Comparison of ENCODE assay signal across 10 cellular contexts in genomic region chr18:2959341-2959740, GRCh38. TPM values are rescaled to one million over a fixed set of nuclear protein-coding genes. Genes with fewer than 3 reads are reported as not detected.
DNase-seq lines count a peak whose midpoint lies in the region; ATAC-seq and TF ChIP-seq lines count a peak whose summit lies in the region.
"Had no signal": no experiment of that assay in that cellular context is flagged by ENCODE, and none has a peak within 500 bp of the region (broad histone marks: within the 10 kb centered on the region; RNA-seq: fewer than 3 reads in every experiment).

No MANE protein-coding gene starts in this region.

- H3K9me3 ChIP-seq in right lobe of liver, result no peaks in the 10 kb centered on the region
- H3K9me3 ChIP-seq in thyroid gland, result no peaks in the 10 kb centered on the region

- no peak overlapping the region for H3K4me3 ChIP-seq in right lobe of liver
- H3K4me3 ChIP-seq in thyroid gland (replicated peaks in 1 of 3), result no peak overlapping the region

- H3K4me3 Mint-ChIP-seq in activated naive CD4-positive, alpha-beta T cell treated with anti-CD3 and anti-CD28 coated beads for 36 hours, result peak overlapping the region; percentile 58
- peak overlapping the region; percentile 65 for H3K4me3 Mint-ChIP-seq in activated CD8-positive, alpha-beta T cell treated with anti-CD3 and anti-CD28 coated beads for 36 hours

- peaks cover 0 to 26% (median 7%) of the 10 kb centered on the region in 4 donors for H3K36me3 ChIP-seq in right lobe of liver
- H3K36me3 ChIP-seq in thyroid gland, result no peaks in the 10 kb centered on the region

- H3K36me3 Mint-ChIP-seq in activated naive CD4-positive, alpha-beta T cell treated with anti-CD3 and anti-CD28 coated beads for 36 hours (ENCODE audit: low read depth), result peaks cover 35% of the 10 kb centered on the region
- peaks cover 65% of the 10 kb centered on the region for H3K36me3 Mint-ChIP-seq in activated CD8-positive, alpha-beta T cell treated with anti-CD3 and anti-CD28 coated beads for 36 hours (ENCODE audit: low read depth)

- no peaks in the 10 kb centered on the region for H3K27me3 ChIP-seq in right lobe of liver
- no peaks in the 10 kb centered on the region for H3K27me3 ChIP-seq in thyroid gland

- peak overlapping the region; percentile 100 for H3K27ac Mint-ChIP-seq in activated naive CD4-positive, alpha-beta T cell treated with anti-CD3 and anti-CD28 coated beads for 36 hours
- peak overlapping the region; percentile 99 for H3K27ac Mint-ChIP-seq in activated CD8-positive, alpha-beta T cell treated with anti-CD3 and anti-CD28 coated beads for 36 hours

- intact Hi-C loops in activated naive CD4-positive, alpha-beta T cell treated with anti-CD3 and anti-CD28 coated beads for 36 hours (cut with micrococcal nuclease), result no loop called here
- intact Hi-C loops in activated CD8-positive, alpha-beta T cell treated with anti-CD3 and anti-CD28 coated beads for 36 hours (cut with micrococcal nuclease), result loop anchor here (1.0 to 5.0 kb wide), 2 partner anchors 22 to 103 kb away; no protein-coding TSS in a partner anchor
- intact Hi-C loops in right lobe of liver (cut with DNase I), result no loop called here
- intact Hi-C loops in thyroid gland (cut with DNase I), result no loop called here

- H3K4me1 Mint-ChIP-seq in activated naive CD4-positive, alpha-beta T cell treated with anti-CD3 and anti-CD28 coated beads for 36 hours (ENCODE audit: low read depth), result peaks cover 88% of the 10 kb centered on the region
- peaks cover 83% of the 10 kb centered on the region for H3K4me1 Mint-ChIP-seq in activated CD8-positive, alpha-beta T cell treated with anti-CD3 and anti-CD28 coated beads for 36 hours (ENCODE audit: low read depth)

- TF ChIP-seq POLR2A in right lobe of liver (IDR thresholded peaks at IDR 0.05) (no peak), thyroid gland (IDR thresholded peaks at IDR 0.05) (no peak)

- POLR2A ChIA-PET in activated CD8-positive, alpha-beta T cell treated with anti-CD3 and anti-CD28 coated beads for 36 hours (lab: Charles Lee), result interaction anchor here (1.0 to 10.3 kb wide), 6 partner anchors 13 to 287 kb away, joined by 4 to 207 read pairs (median 16); no protein-coding TSS in a partner anchor

- WGBS in right lobe of liver (ENCODE audit: insufficient coverage, low coverage, low lambda C conversion rate, missing lambda C conversion rate), result 48% methylated on average over 2 of the region's 2 CpGs
- 55 to 70% methylated on average over 2 of the region's 2 CpGs for WGBS in thyroid gland, 2 donors

- no peak for TF ChIP-seq CTCF in activated CD8-positive, alpha-beta T cell treated with anti-CD3 and anti-CD28 coated beads for 36 hours (IDR thresholded peaks at IDR 0.05)
- TF ChIP-seq CTCF in right lobe of liver (IDR thresholded peaks at IDR 0.05) (no peak), thyroid gland (IDR thresholded peaks at IDR 0.05) (no peak)

- CTCF ChIA-PET in activated naive CD4-positive, alpha-beta T cell treated with anti-CD3 and anti-CD28 coated beads for 36 hours (lab: Charles Lee), result interaction anchor here (0.7 to 4.0 kb wide), 11 partner anchors 10 to 104 kb away, joined by 3 to 25 read pairs (median 5); no protein-coding TSS in a partner anchor
- CTCF ChIA-PET in activated CD8-positive, alpha-beta T cell treated with anti-CD3 and anti-CD28 coated beads for 36 hours (lab: Charles Lee), result interaction anchor here (1.0 to 10.1 kb wide), 6 partner anchors 13 to 103 kb away, joined by 3 to 152 read pairs (median 31); no protein-coding TSS in a partner anchor

- ATAC-seq in activated CD8-positive, alpha-beta T cell treated with anti-CD3 and anti-CD28 coated beads for 36 hours, result no peak
- ATAC-seq in right lobe of liver (no peak), HG03460 (IDR thresholded peaks at IDR 0.05; ENCODE audit: unreplicated experiment) (no peak)

- DNase-seq in activated naive CD4-positive, alpha-beta T cell treated with anti-CD3 and anti-CD28 coated beads for 36 hours, result no peak
- DNase-seq in activated naive CD4-positive, alpha-beta T cell (lab: John Stamatoyannopoulos, UW), result no peak
- DNase-seq in activated CD8-positive, alpha-beta T cell treated with anti-CD3 and anti-CD28 coated beads for 36 hours, result no peak
- no peak for DNase-seq in right lobe of liver
- DNase-seq in thyroid gland, result no peak
- DNase-seq in DMS79 treated with DMSO at 0.1 percent for 48 hours (lab: John Stamatoyannopoulos, UW), result no peak
- DNase-seq in GM03348 (ENCODE audit: low spot score), result no peak
- DNase-seq: kidney glomerular epithelial cell, NCI-H187 treated with DMSO at 0.1 percent for 48 hours had no signal

- no peaks in the 10 kb centered on the region for H3K27me3 Mint-ChIP-seq in activated naive CD4-positive, alpha-beta T cell treated with anti-CD3 and anti-CD28 coated beads for 36 hours (ENCODE audit: low read depth)
- H3K27me3 Mint-ChIP-seq in activated CD8-positive, alpha-beta T cell treated with anti-CD3 and anti-CD28 coated beads for 36 hours, result no peaks in the 10 kb centered on the region

- H3K27ac ChIP-seq in right lobe of liver (peak overlapping the region; percentile 49 to 86 (median 51)), thyroid gland (peak overlapping the region; percentile 56 to 83 (median 76))

- H3K9me3 Mint-ChIP-seq in activated naive CD4-positive, alpha-beta T cell treated with anti-CD3 and anti-CD28 coated beads for 36 hours, result no peaks in the 10 kb centered on the region
- peaks cover 4% of the 10 kb centered on the region for H3K9me3 Mint-ChIP-seq in activated CD8-positive, alpha-beta T cell treated with anti-CD3 and anti-CD28 coated beads for 36 hours

- H3K4me1 ChIP-seq in right lobe of liver (peaks cover 0 to 59% (median 18%) of the 10 kb centered on the region in 4 donors), thyroid gland (peaks cover 32 to 45% of the 10 kb centered on the region in 2 donors)

RNA-seq across cellular contexts. Expression of gene LPIN2, which starts 53.6 kb away (rescaled TPM):
- 10 to 100 TPM; 62.4 to 65.7 TPM for total RNA-seq in activated naive CD4-positive, alpha-beta T cell treated with anti-CD3 and anti-CD28 coated beads for 36 hours
- total RNA-seq in activated CD8-positive, alpha-beta T cell treated with anti-CD3 and anti-CD28 coated beads for 36 hours, result 10 to 100 TPM; 95.5 to 95.7 TPM
- total RNA-seq in right lobe of liver, result 100 to 1,000 TPM in 5 of 6 experiments, 10 to 100 TPM in 1; 64.9 to 175 (median 150) TPM
- total RNA-seq in thyroid gland, result 10 to 100 TPM; 39.4 to 68.0 (median 47.4) TPM
